8 cellular contexts compared by ENCODE assay signal in the genomic region with DNA sequence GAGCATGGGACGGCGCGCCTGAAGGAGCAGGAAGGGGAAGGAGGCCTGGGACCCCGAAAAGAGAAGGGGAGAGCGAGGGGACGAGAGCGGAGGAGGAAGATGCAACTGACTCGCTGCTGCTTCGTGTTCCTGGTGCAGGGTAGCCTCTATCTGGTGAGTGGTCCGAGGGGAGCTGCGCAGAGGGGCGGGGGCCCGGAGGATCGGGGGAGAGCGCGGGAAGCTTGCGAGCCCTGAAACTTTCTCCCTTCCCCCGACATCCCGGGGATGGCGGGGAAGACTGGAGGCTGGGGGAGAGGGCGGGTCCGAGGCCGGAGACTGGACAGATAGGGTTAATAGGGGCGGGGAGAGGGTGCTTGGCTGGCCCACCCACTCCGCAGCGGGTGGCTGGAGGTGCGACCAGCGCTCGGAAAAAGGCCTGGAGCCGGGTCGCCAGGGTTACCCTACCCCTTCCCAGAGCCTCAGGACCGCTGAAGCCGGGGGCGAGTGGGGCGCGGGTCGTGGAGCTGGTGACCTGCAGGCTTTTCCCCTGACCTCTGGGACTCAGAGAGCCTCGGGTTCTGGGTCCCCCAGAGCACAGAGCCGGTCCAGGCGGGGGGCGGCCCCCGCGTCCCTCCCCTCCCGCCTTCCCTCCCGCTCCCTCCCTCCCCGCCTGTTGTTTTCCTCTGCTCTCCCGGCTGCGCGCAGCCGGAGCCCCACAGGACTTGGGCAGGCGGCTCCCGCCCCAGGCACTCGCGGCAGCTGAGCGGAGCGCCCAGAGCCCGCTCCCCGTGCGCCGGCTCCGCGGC. TPM values are rescaled to one million over a fixed set of nuclear protein-coding genes. Genes with fewer than 3 reads are reported as not detected.
DNase-seq lines count a peak whose midpoint lies in the region; ATAC-seq and TF ChIP-seq lines count a peak whose summit lies in the region.

No MANE protein-coding gene starts in this region.

- no peak overlapping the region for H2AFZ ChIP-seq in OCI-LY1 (ENCODE audit: low read length)

- H3K9me2 ChIP-seq in OCI-LY1 (ENCODE audit: low read depth, low read length): no peaks in the 10 kb centered on the region

- H3K9me3 ChIP-seq in OCI-LY1 (ENCODE audit: low read length) (no peaks in the 10 kb centered on the region), lung (ENCODE audit: control insufficient read depth in 2 of 2, insufficient read depth in 1 of 2, low read length in 1 of 2) (peaks cover 0 to 2% of the 10 kb centered on the region in 2 donors), upper lobe of right lung (no peaks in the 10 kb centered on the region)

- ATAC-seq in lung (ENCODE audit: insufficient read depth, low FRiP score) (peak; percentile 14), upper lobe of right lung (peak; percentile 29), GM18861 (IDR thresholded peaks at IDR 0.05; ENCODE audit: unreplicated experiment) (no peak)

- intact Hi-C loops in dorsolateral prefrontal cortex (cut with DNase I): loop anchor here (5.0 kb wide), 1 partner anchor 41 kb away; no protein-coding TSS in a partner anchor
- intact Hi-C loops in upper lobe of right lung (cut with DNase I): loop anchor here (10.0 kb wide), 1 partner anchor 268 kb away; the partner anchor contains the start of gene TAC4

- H3K27me3 ChIP-seq in OCI-LY1 (ENCODE audit: insufficient read depth, low read length) (peaks cover 23% of the 10 kb centered on the region), dorsolateral prefrontal cortex (no peaks in the 10 kb centered on the region), lung (ENCODE audit: control insufficient read depth, insufficient read depth) (no peaks in the 10 kb centered on the region), upper lobe of right lung (peaks cover 7% of the 10 kb centered on the region)

- peak; percentile 35 for DNase-seq in NCI-H345 (lab: John Stamatoyannopoulos, UW)
- no peak for DNase-seq in NCI-H345 treated with DMSO at 0.1 percent for 48 hours (lab: John Stamatoyannopoulos, UW; ENCODE audit: unreplicated experiment)
- DNase-seq in dorsolateral prefrontal cortex: peak in 1 of 10 donors; percentile 60
- no peak for DNase-seq in lung (ENCODE audit: low spot score)
- DNase-seq in upper lobe of right lung: peak; percentile 69
- DNase-seq in SK-N-DZ (ENCODE audit: low spot score): no peak

- 1% methylated on average over 46 to 62 of the region's 62 CpGs for WGBS in lung, 2 donors

- H3K9ac ChIP-seq in OCI-LY1 (ENCODE audit: low read length): no peak overlapping the region

- TF ChIP-seq CTCF in OCI-LY1 (IDR thresholded peaks at IDR 0.05; ENCODE audit: low read length) (no peak), dorsolateral prefrontal cortex (IDR thresholded peaks at IDR 0.05 in 54 of 56, conservative IDR thresholded peaks at IDR 0.05 in 2 of 56; ENCODE audit: low read depth in 1 of 56, partially characterized antibody in 56 of 56) (peak in 1 of 56 donors; percentile 4), lung (IDR thresholded peaks at IDR 0.05; ENCODE audit: control extremely low read depth, extremely low read depth) (no peak), upper lobe of right lung (IDR thresholded peaks at IDR 0.05) (no peak)

- no peaks in the 10 kb centered on the region for H3K79me2 ChIP-seq in OCI-LY1 (ENCODE audit: insufficient read depth, low read length)

- peaks cover 10% of the 10 kb centered on the region for H3K4me1 ChIP-seq in OCI-LY1 (ENCODE audit: insufficient read depth, low read length, severe bottlenecking)
- H3K4me1 ChIP-seq in lung (ENCODE audit: control insufficient read depth in 2 of 2, insufficient read depth in 2 of 2, low read length in 2 of 2): peaks cover 0 to 4% of the 10 kb centered on the region in 2 donors
- peaks cover 28% of the 10 kb centered on the region for H3K4me1 ChIP-seq in upper lobe of right lung

- H3K27ac ChIP-seq in OCI-LY1 (ENCODE audit: low read depth, low read length, poor library complexity, severe bottlenecking) (no peak overlapping the region), dorsolateral prefrontal cortex (peak overlapping the region in 49 of 59 donors; percentile 24 to 89 (median 67)), lung (ENCODE audit: low read depth in 1 of 2, low read length in 1 of 2) (peak overlapping the region in 1 of 2 donors; percentile 70), upper lobe of right lung (peak overlapping the region; percentile 43)

- H4K20me1 ChIP-seq in OCI-LY1 (ENCODE audit: insufficient read depth, low read length): no peaks in the 10 kb centered on the region

- H3F3A ChIP-seq in OCI-LY1 (ENCODE audit: insufficient read depth, low read length): no peaks in the 10 kb centered on the region

- H3K4me2 ChIP-seq in OCI-LY1 (ENCODE audit: low read length): peak overlapping the region; percentile 56

- H3K4me3 ChIP-seq in OCI-LY1 (ENCODE audit: low read depth, low read length, poor library complexity, severe bottlenecking) (peak overlapping the region; percentile 42), dorsolateral prefrontal cortex (peak overlapping the region; percentile 45 to 84 (median 71)), lung (peak overlapping the region; percentile 40), upper lobe of right lung (peak overlapping the region; percentile 66)

- no peaks in the 10 kb centered on the region for H3K36me3 ChIP-seq in OCI-LY1 (ENCODE audit: insufficient read depth, low read length)
- H3K36me3 ChIP-seq in lung (ENCODE audit: control insufficient read depth in 2 of 2, insufficient read depth in 2 of 2, low read length in 2 of 2): no peaks in the 10 kb centered on the region
- H3K36me3 ChIP-seq in upper lobe of right lung: no peaks in the 10 kb centered on the region

RNA-seq across cellular contexts. Expression of gene NXPH3, which starts 0.6 kb away (rescaled TPM):
- total RNA-seq in dorsolateral prefrontal cortex (10 to 100 TPM in 117 of 120 experiments, 1 to 10 TPM in 3; 8.9 to 36.3 (median 18.6) TPM), lung (1 to 10 TPM; 1.7 to 3.1 TPM), upper lobe of right lung (6.3 TPM)
- polyA plus RNA-seq in lung: 1 to 10 TPM; 1.1 to 2.3 TPM
- 0.44 and 0.58 TPM in 2 replicates for polyA plus RNA-seq in SK-N-DZ (2014; cell fraction: cytosol; rRNA removed)
- not detected in 2 replicates for polyA plus RNA-seq in SK-N-DZ (2014; cell fraction: nucleus; rRNA removed)

Comparison
In these comparisons a context has a peak if more than half of its experiments do, and no peak if none do; other contexts are left out.
1. DNase-seq: peak in NCI-H345 (single experiment) and upper lobe of right lung (single experiment); none in NCI-H345 treated with DMSO at 0.1 percent for 48 hours (single experiment), lung (single experiment) and SK-N-DZ (single experiment).
2. Peak in every context shown above with its lines, with median percentiles within 50 percentile points of each other: H3K4me3 ChIP-seq.